8 cellular contexts compared by ENCODE assay signal in genomic region chr5:179550511-179551342, GRCh38. TPM values are rescaled to one million over a fixed set of nuclear protein-coding genes. Genes with fewer than 3 reads are reported as not detected.
DNase-seq lines count a peak whose midpoint lies in the region; ATAC-seq lines count a peak whose summit lies in the region.

Gene RUFY1, plus strand, starts transcription at chr5:179550554. Its CDS starts 16 bp downstream, at chr5:179550570.

- peak within 1 kb of the TSS; percentile 91 for H3K4me3 Mint-ChIP-seq in activated CD4-positive, alpha-beta memory T cell treated with anti-CD3 and anti-CD28 coated beads, Interleukin-2, amount 10 ng/mL, durations not matched to agents 7 days and 5 days

- no peaks in the 10 kb centered on the region for H3K36me3 ChIP-seq in ectodermal cell (ENCODE audit: control insufficient read depth, insufficient read depth, low read length)

- peak within 1 kb of the TSS; percentile 83 for H3K27ac ChIP-seq in ectodermal cell (ENCODE audit: insufficient read depth, low read depth, low read length, poor library complexity, severe bottlenecking)

- ATAC-seq in GM18907 (IDR thresholded peaks at IDR 0.05; ENCODE audit: unreplicated experiment) (peak; percentile 79), HG03135 (IDR thresholded peaks at IDR 0.05; ENCODE audit: unreplicated experiment) (peak; percentile 80)

- DNase-seq in AML-193 (lab: John Stamatoyannopoulos, UW) = peak; percentile 52 to 65
- DNase-seq in NCI-H69 (lab: John Stamatoyannopoulos, UW) = peak; percentile 92
- DNase-seq in activated CD4-positive, alpha-beta memory T cell treated with anti-CD3 and anti-CD28 coated beads, Interleukin-2, amount 10 ng/mL, durations not matched to agents 7 days and 5 days = peak; percentile 83
- peak; percentile 78 to 88 for DNase-seq in lung microvascular endothelial cell (ENCODE audit: low read depth in 2 of 2)
- peak; percentile 66 to 80 (median 75) for DNase-seq in stimulated activated CD4-positive, alpha-beta T cell treated with anti-CD3 and anti-CD28 coated beads, TNF-alpha, amount 100 ng/mL, for 4 hours (ENCODE audit: low read depth in 3 of 3)

- H3K9me3 Mint-ChIP-seq in activated CD4-positive, alpha-beta memory T cell treated with anti-CD3 and anti-CD28 coated beads, Interleukin-2, amount 10 ng/mL, durations not matched to agents 7 days and 5 days = no peaks in the 10 kb centered on the region

- POLR2A ChIA-PET in activated CD4-positive, alpha-beta memory T cell treated with anti-CD3 and anti-CD28 coated beads, Interleukin-2, amount 10 ng/mL, durations not matched to agents 7 days and 5 days (lab: Charles Lee) = interaction anchor here (0.7 to 4.3 kb wide), 20 partner anchors 8 to 1346 kb away, joined by 3 to 63 read pairs (median 6); partner anchors contain the start of genes HNRNPAB, HNRNPH1 and MGAT4B

- H3K27ac Mint-ChIP-seq in activated CD4-positive, alpha-beta memory T cell treated with anti-CD3 and anti-CD28 coated beads, Interleukin-2, amount 10 ng/mL, durations not matched to agents 7 days and 5 days = peak within 1 kb of the TSS; percentile 92

- H3K4me1 Mint-ChIP-seq in activated CD4-positive, alpha-beta memory T cell treated with anti-CD3 and anti-CD28 coated beads, Interleukin-2, amount 10 ng/mL, durations not matched to agents 7 days and 5 days = peaks cover 29% of the 10 kb centered on the region

- H3K27me3 Mint-ChIP-seq in activated CD4-positive, alpha-beta memory T cell treated with anti-CD3 and anti-CD28 coated beads, Interleukin-2, amount 10 ng/mL, durations not matched to agents 7 days and 5 days = no peaks in the 10 kb centered on the region

- CTCF ChIA-PET in activated CD4-positive, alpha-beta memory T cell treated with anti-CD3 and anti-CD28 coated beads, Interleukin-2, amount 10 ng/mL, durations not matched to agents 7 days and 5 days (lab: Charles Lee) = interaction anchor here (0.6 to 1.2 kb wide), 2 partner anchors 9 to 212 kb away, joined by 3 read pairs; no protein-coding TSS in a partner anchor

- H3K27me3 ChIP-seq in ectodermal cell (ENCODE audit: control insufficient read depth, insufficient read depth, low read length, poor library complexity, severe bottlenecking) = no peaks in the 10 kb centered on the region

- WGBS in ectodermal cell, 2 experiments = 0% methylated on average over 109 of the region's 109 CpGs

- no peaks in the 10 kb centered on the region for H3K9me3 ChIP-seq in ectodermal cell (ENCODE audit: control insufficient read depth, low read length)

- peak within 1 kb of the TSS; percentile 91 for H3K4me3 ChIP-seq in ectodermal cell (ENCODE audit: insufficient read depth, low read depth, low read length)

- peaks cover 10% of the 10 kb centered on the region for H3K4me1 ChIP-seq in ectodermal cell (ENCODE audit: control insufficient read depth, insufficient read depth, low read length)

- peaks cover 18% of the 10 kb centered on the region for H3K36me3 Mint-ChIP-seq in activated CD4-positive, alpha-beta memory T cell treated with anti-CD3 and anti-CD28 coated beads, Interleukin-2, amount 10 ng/mL, durations not matched to agents 7 days and 5 days (ENCODE audit: low read depth)

RNA-seq across cellular contexts. Expression of gene RUFY1, which starts in this region (rescaled TPM):
- total RNA-seq in activated CD4-positive, alpha-beta memory T cell treated with anti-CD3 and anti-CD28 coated beads, Interleukin-2, amount 10 ng/mL, durations not matched to agents 7 days and 5 days = 10 to 100 TPM; 36.1 to 39.1 TPM
- polyA plus RNA-seq in ectodermal cell (2013, experiment 1 of 4) = 54.9 TPM
- polyA plus RNA-seq in ectodermal cell (2013, experiment 2 of 4) = 60.6 TPM
- 45.9 TPM for polyA plus RNA-seq in ectodermal cell (2013, experiment 3 of 4)
- 53.4 TPM for polyA plus RNA-seq in ectodermal cell (2013, experiment 4 of 4)
- total RNA-seq in lung microvascular endothelial cell = 27.5 and 62.9 TPM in 2 replicates

Comparison
In these comparisons a context has a peak if more than half of its experiments do, and no peak if none do; other contexts are left out.
1. Peak in every context shown above with its lines: DNase-seq, ATAC-seq, H3K4me3 ChIP-seq and H3K27ac ChIP-seq.